13 cellular contexts compared by ENCODE assay signal in the genomic region with DNA sequence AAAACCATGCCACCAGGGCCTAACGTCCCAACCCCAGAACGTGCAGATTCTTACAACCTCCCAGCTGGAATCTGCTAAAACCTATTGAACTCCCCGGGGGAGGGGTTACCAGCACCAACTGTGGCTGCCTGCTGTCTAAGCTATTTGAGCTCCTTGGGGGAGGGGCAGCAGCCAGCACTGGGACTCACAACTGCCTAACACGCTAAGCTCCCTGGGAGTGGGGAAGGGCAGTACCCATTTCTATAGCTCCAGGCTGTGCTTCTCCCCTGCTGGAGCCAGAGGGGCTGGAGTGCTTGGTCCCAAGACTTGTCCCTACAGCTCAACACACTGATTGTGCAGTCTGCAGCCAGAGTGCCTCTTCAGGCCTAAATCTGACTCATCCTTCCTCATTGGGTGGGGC.
"Had no signal": no experiment of that assay in that cellular context is flagged by ENCODE, and none has a peak within 500 bp of the region (broad histone marks: within the 10 kb centered on the region; RNA-seq: fewer than 3 reads in every experiment).

No MANE protein-coding gene starts in this region.

- DNase-seq: activated CD4-positive, alpha-beta memory T cell treated with anti-CD3 and anti-CD28 coated beads, Interleukin-2, amount 10 ng/mL, durations not matched to agents 7 days and 5 days; activated CD4-positive, alpha-beta T cell treated with anti-CD3 and anti-CD28 coated beads, Interleukin-2, amount 10 ng/mL, durations not matched to agents 24 days and 14 days; activated effector memory CD4-positive, alpha-beta T cell treated with anti-CD3 and anti-CD28 coated beads, Interleukin-2, amount 50 U/mL, for 16 hours; activated naive CD4-positive, alpha-beta T cell treated with anti-CD3 and anti-CD28 coated beads, Interleukin-2, amount 50 U/mL, for 16 hours; activated naive CD8-positive, alpha-beta T cell treated with anti-CD3 and anti-CD28 coated beads, Interleukin-2, amount 50 U/mL, for 24 hours; cortex of kidney; left cardiac atrium; right cardiac atrium; stimulated activated CD4-positive, alpha-beta T cell treated with anti-CD3 and anti-CD28 coated beads, Interleukin-4, amount 100 ng/mL, for 24 hours; stimulated activated naive CD8-positive, alpha-beta T cell treated with anti-CD3 and anti-CD28 coated beads, Interleukin-15, Interleukin-2, amounts not matched to agents 100 U/mL and 50 U/mL, for 24 hours; T-helper 17 cell; upper lobe of left lung had no signal

- H3K4me3 ChIP-seq: cardiac muscle cell, upper lobe of left lung had no signal
